ENCODE assay signal across 1 cellular context in the genomic region with DNA sequence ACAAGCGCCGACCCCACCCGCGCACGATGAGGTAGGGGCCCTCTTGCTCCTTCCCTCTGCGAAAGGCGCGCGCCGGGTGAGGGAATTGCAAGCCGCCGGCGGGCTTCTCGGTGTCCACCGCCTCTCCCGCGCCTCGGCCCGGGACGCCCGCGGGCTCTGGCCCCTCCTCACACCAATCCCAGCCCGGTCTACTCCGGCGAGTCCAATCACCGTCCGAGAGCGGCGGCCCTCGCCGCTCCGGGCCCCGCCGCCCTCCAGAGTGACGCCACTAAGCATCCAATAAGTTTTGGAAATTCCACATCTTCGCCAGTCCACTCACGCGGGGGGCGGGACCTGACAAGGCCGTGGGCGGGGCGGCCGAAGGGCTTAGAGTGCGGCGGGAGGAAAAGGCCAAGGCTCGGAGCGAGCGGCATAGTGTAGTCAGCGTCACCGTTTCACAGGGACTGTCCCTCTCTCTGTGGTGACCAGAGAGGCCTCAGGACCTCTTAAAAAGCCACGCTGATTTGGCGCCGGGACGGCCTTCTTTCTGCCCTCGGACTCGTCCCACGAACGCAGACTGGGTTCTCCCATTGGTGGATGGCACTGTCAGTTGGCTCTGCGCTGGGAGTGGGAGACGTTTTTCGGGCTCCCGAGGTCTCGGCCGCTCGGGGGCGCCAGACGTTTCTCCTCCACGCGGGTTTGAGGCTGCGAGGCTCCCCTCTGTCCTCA.
TF ChIP-seq lines count a peak whose summit lies in the region.

Gene TRIM45 (minus strand): TSS at position 161 of the 708 bp plus-strand sequence. CDS start 548 bp downstream, outside the sequence.

TF ChIP-seq in HepG2, 621 proteins besides CTCF, POLR2A, EP300 and RAD21 (continued from another document and continues in another):
- TF ChIP-seq, protein P1, sequence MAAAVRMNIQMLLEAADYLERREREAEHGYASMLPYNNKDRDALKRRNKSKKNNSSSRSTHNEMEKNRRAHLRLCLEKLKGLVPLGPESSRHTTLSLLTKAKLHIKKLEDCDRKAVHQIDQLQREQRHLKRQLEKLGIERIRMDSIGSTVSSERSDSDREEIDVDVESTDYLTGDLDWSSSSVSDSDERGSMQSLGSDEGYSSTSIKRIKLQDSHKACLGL (CRISPR knock-in tag; IDR thresholded peaks at IDR 0.05) = no peak
- TF ChIP-seq SMAD1 (CRISPR knock-in tag; IDR thresholded peaks at IDR 0.05; ENCODE audit: borderline replicate concordance, low read depth) (no peak), ZGPAT (CRISPR knock-in tag; IDR thresholded peaks at IDR 0.05) (no peak; the same call in 1 of the 2 replicates), EZH2 (conservative IDR thresholded peaks at IDR 0.05; ENCODE audit: low read depth, low read length) (no peak), ZNF589 (CRISPR knock-in tag; conservative IDR thresholded peaks at IDR 0.05) (no peak), ZNF564 (CRISPR knock-in tag; IDR thresholded peaks at IDR 0.05) (no peak; the same call in 1 of the 2 replicates), NFKB2 (CRISPR knock-in tag; IDR thresholded peaks at IDR 0.05; ENCODE audit: borderline replicate concordance) (peak; percentile 73; the same call in 1 of the 2 replicates), ZNF280D (CRISPR knock-in tag; IDR thresholded peaks at IDR 0.05) (0 out of 2 replicates have a peak, but pooled peaks have one; percentile 53), ZNF337 (CRISPR knock-in tag; IDR thresholded peaks at IDR 0.05; ENCODE audit: borderline replicate concordance, low read depth) (no peak), STAT5B (CRISPR knock-in tag; IDR thresholded peaks at IDR 0.05) (no peak), ZNF547 (CRISPR knock-in tag; IDR thresholded peaks at IDR 0.05) (no peak), IKZF5 (CRISPR knock-in tag; IDR thresholded peaks at IDR 0.05) (no peak), GFI1 (CRISPR knock-in tag; IDR thresholded peaks at IDR 0.05; ENCODE audit: borderline replicate concordance) (no peak), ZBTB49 (CRISPR knock-in tag; IDR thresholded peaks at IDR 0.05; ENCODE audit: borderline replicate concordance) (no peak), ZNF850 (CRISPR knock-in tag; conservative IDR thresholded peaks at IDR 0.05) (no peak), SPEN (CRISPR knock-in tag; IDR thresholded peaks at IDR 0.05; ENCODE audit: low read depth) (no peak; the same call in 1 of the 2 replicates), ZBTB1 (CRISPR knock-in tag; IDR thresholded peaks at IDR 0.05; ENCODE audit: borderline replicate concordance) (no peak), ZNF501 (CRISPR knock-in tag; IDR thresholded peaks at IDR 0.05) (peak; percentile 58; the same call in 1 of the 2 replicates), POLR2AphosphoS5 (IDR thresholded peaks at IDR 0.05; ENCODE audit: low read depth, low read length) (peak; percentile 50), CEBPB (IDR thresholded peaks at IDR 0.05; ENCODE audit: borderline replicate concordance, low read depth, low read length) (no peak), ZFY (CRISPR knock-in tag; IDR thresholded peaks at IDR 0.05) (peak; percentile 72), ATF5 (CRISPR knock-in tag; IDR thresholded peaks at IDR 0.05; ENCODE audit: low read depth) (no peak), NFYC (CRISPR knock-in tag; IDR thresholded peaks at IDR 0.05) (peak; percentile 85), SCMH1 (CRISPR knock-in tag; IDR thresholded peaks at IDR 0.05; ENCODE audit: borderline replicate concordance) (no peak), NR2F2 (IDR thresholded peaks at IDR 0.05; ENCODE audit: borderline replicate concordance, low read depth) (no peak), PRDM10 (CRISPR knock-in tag; IDR thresholded peaks at IDR 0.05; ENCODE audit: low read depth) (no peak), ZNF17 (CRISPR knock-in tag; IDR thresholded peaks at IDR 0.05) (no peak), POLR2G (IDR thresholded peaks at IDR 0.05; ENCODE audit: low read depth, low read length) (peak; percentile 52), FLYWCH1 (CRISPR knock-in tag; IDR thresholded peaks at IDR 0.05) (no peak), ZFP82 (CRISPR knock-in tag; IDR thresholded peaks at IDR 0.05; ENCODE audit: borderline replicate concordance) (no peak)
- TF ChIP-seq, protein P2, sequence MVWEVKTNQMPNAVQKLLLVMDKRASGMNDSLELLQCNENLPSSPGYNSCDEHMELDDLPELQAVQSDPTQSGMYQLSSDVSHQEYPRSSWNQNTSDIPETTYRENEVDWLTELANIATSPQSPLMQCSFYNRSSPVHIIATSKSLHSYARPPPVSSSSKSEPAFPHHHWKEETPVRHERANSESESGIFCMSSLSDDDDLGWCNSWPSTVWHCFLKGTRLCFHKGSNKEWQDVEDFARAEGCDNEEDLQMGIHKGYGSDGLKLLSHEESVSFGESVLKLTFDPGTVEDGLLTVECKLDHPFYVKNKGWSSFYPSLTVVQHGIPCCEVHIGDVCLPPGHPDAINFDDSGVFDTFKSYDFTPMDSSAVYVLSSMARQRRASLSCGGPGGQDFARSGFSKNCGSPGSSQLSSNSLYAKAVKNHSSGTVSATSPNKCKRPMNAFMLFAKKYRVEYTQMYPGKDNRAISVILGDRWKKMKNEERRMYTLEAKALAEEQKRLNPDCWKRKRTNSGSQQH (CRISPR knock-in tag; IDR thresholded peaks at IDR 0.05; ENCODE audit: low read depth) = no peak
- TF ChIP-seq, protein P3, sequence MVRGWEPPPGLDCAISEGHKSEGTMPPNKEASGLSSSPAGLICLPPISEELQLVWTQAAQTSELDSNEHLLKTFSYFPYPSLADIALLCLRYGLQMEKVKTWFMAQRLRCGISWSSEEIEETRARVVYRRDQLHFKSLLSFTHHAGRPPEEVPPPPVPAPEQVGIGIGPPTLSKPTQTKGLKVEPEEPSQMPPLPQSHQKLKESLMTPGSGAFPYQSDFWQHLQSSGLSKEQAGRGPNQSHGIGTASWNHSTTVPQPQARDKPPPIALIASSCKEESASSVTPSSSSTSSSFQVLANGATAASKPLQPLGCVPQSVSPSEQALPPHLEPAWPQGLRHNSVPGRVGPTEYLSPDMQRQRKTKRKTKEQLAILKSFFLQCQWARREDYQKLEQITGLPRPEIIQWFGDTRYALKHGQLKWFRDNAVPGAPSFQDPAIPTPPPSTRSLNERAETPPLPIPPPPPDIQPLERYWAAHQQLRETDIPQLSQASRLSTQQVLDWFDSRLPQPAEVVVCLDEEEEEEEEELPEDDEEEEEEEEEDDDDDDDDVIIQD (CRISPR knock-in tag; IDR thresholded peaks at IDR 0.05; ENCODE audit: low read depth) = no peak
- TF ChIP-seq, protein P4, sequence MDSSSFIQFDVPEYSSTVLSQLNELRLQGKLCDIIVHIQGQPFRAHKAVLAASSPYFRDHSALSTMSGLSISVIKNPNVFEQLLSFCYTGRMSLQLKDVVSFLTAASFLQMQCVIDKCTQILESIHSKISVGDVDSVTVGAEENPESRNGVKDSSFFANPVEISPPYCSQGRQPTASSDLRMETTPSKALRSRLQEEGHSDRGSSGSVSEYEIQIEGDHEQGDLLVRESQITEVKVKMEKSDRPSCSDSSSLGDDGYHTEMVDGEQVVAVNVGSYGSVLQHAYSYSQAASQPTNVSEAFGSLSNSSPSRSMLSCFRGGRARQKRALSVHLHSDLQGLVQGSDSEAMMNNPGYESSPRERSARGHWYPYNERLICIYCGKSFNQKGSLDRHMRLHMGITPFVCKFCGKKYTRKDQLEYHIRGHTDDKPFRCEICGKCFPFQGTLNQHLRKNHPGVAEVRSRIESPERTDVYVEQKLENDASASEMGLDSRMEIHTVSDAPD (CRISPR knock-in tag; IDR thresholded peaks at IDR 0.05) = no peak
